Comparison of ENCODE assay signal across 18 cellular contexts in the genomic region with DNA sequence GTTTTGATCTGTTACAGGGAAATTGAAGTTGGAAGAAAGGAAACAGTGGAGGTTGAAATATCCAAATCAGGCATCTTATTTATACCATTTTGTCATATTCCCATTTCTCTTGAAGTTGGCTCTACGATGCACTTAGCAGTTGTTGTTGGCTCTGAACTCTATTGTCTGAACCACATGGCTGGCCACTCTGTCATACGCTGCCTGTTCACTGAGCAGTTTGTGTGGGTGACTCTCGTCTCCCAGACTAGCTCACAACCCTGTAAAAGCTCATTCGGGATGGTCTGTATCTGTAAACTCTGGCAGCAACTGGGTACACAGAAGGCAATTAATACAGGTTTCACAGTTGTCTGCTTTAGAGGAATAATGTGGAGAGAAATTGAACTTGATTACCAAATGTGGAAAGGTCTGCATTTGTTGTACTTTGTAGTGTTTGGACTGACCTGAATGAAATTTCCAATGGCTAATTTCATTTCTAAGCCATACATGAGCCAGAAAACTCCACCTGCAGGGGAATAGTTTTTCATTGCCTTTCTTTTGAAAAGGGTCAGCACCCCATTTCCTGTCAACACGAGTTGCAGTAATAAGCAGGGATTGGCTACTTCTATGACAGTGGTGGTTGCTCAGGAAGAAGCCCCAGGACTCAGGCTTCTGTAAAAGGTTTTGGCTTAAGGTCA.
A peak's percentile ranks its signal among the peaks of the same experiment; 100 is the strongest.
DNase-seq lines count a peak whose midpoint lies in the region; ATAC-seq and TF ChIP-seq lines count a peak whose summit lies in the region.
"Had no signal": no experiment of that assay in that cellular context is flagged by ENCODE, and none has a peak within 500 bp of the region (broad histone marks: within the 10 kb centered on the region; RNA-seq: fewer than 3 reads in every experiment).

No MANE protein-coding gene starts in this region.

- ATAC-seq in Right ventricle myocardium superior (ENCODE audit: poor library complexity) (peak; percentile 16), right lobe of liver (peak; percentile 19 to 66 (median 38)), GM18870 (IDR thresholded peaks at IDR 0.05; ENCODE audit: unreplicated experiment) (no peak)
- ATAC-seq: HCT116, SK-N-SH treated with all-trans-retinoic acid at 6 μM for 48 hours had no signal

- no peak overlapping the region for H3K27ac ChIP-seq in right atrium auricular region
- H3K27ac ChIP-seq in ascending aorta: peak overlapping the region; percentile 23 to 35
- no peak overlapping the region for H3K27ac ChIP-seq in right lobe of liver
- peak overlapping the region; percentile 27 to 43 for H3K27ac ChIP-seq in tibial artery
- H3K27ac ChIP-seq: RWPE1 had no signal

- H3K4me3 ChIP-seq in right atrium auricular region: no peak overlapping the region
- no peak overlapping the region for H3K4me3 ChIP-seq in ascending aorta
- H3K4me3 ChIP-seq in right lobe of liver: no peak overlapping the region
- H3K4me3 ChIP-seq in tibial artery: no peak overlapping the region

- intact Hi-C loops in Right ventricle myocardium superior (cut with DNase I) (no loop called here), ascending aorta (cut with DNase I) (loop anchor here (5.0 to 10.0 kb wide), 2 partner anchors 382 to 885 kb away; no protein-coding TSS in a partner anchor), right lobe of liver (cut with DNase I) (no loop called here), tibial artery (cut with DNase I; ENCODE audit: low total_unique reads) (loop anchor here (10.0 kb wide), 1 partner anchor 365 kb away; no protein-coding TSS in a partner anchor)

- H3K9me3 ChIP-seq in right atrium auricular region (no peaks in the 10 kb centered on the region), ascending aorta (no peaks in the 10 kb centered on the region), right lobe of liver (no peaks in the 10 kb centered on the region), tibial artery (no peaks in the 10 kb centered on the region)

- H3K36me3 ChIP-seq in right atrium auricular region: no peaks in the 10 kb centered on the region
- H3K36me3 ChIP-seq in ascending aorta: no peaks in the 10 kb centered on the region
- no peaks in the 10 kb centered on the region for H3K36me3 ChIP-seq in right lobe of liver
- no peaks in the 10 kb centered on the region for H3K36me3 ChIP-seq in tibial artery

- 45% methylated on average over 5 of the region's 5 CpGs for WGBS in right lobe of liver (ENCODE audit: insufficient coverage, low coverage, low lambda C conversion rate, missing lambda C conversion rate)

- no peaks in the 10 kb centered on the region for H3K27me3 ChIP-seq in right atrium auricular region
- H3K27me3 ChIP-seq in ascending aorta: no peaks in the 10 kb centered on the region
- H3K27me3 ChIP-seq in right lobe of liver: no peaks in the 10 kb centered on the region
- H3K27me3 ChIP-seq in tibial artery: no peaks in the 10 kb centered on the region

- TF ChIP-seq POLR2A in right lobe of liver (IDR thresholded peaks at IDR 0.05): no peak

- TF ChIP-seq CTCF in right atrium auricular region (IDR thresholded peaks at IDR 0.05) (no peak), ascending aorta (IDR thresholded peaks at IDR 0.05) (no peak), right lobe of liver (IDR thresholded peaks at IDR 0.05) (no peak), tibial artery (IDR thresholded peaks at IDR 0.05) (no peak)

- H3K4me1 ChIP-seq in right atrium auricular region: peaks cover 0 to 32% of the 10 kb centered on the region in 2 donors
- H3K4me1 ChIP-seq in ascending aorta: peaks cover 4 to 23% of the 10 kb centered on the region in 2 donors
- peaks cover 0 to 10% (median 5%) of the 10 kb centered on the region in 4 donors for H3K4me1 ChIP-seq in right lobe of liver
- H3K4me1 ChIP-seq in tibial artery: peaks cover 0 to 47% (median 24%) of the 10 kb centered on the region in 4 donors

- no peak for DNase-seq in Right ventricle myocardium superior
- no peak for DNase-seq in right atrium auricular region (ENCODE audit: low spot score)
- no peak for DNase-seq in ascending aorta (ENCODE audit: low spot score in 2 of 2)
- no peak for DNase-seq in right lobe of liver
- DNase-seq in tibial artery: no peak
- DNase-seq in SKM-1 (lab: John Stamatoyannopoulos, UW; ENCODE audit: unreplicated experiment): no peak
- DNase-seq: DMS53; GDM1; Karpas-422; NCI-H1417 treated with DMSO at 0.1 percent for 48 hours; NCI-H187; NCI-H446; NCI-H526; NK-92 treated with Interleukin-12 subunit alpha and Interleukin-12 subunit beta, amount 100 ng/mL, for 24 hours had no signal

Comparison
In these comparisons a context has a peak if more than half of its experiments do, and no peak if none do; other contexts are left out.
1. H3K27ac ChIP-seq: peak in ascending aorta (2 of 2) and tibial artery (2 of 2); none in right atrium auricular region (0 of 2) and right lobe of liver (0 of 3).
2. intact Hi-C loops: an anchor here in ascending aorta (5.0 to 10.0 kb wide) and tibial artery (10.0 kb wide); none called in Right ventricle myocardium superior and right lobe of liver.